In the genomic region with DNA sequence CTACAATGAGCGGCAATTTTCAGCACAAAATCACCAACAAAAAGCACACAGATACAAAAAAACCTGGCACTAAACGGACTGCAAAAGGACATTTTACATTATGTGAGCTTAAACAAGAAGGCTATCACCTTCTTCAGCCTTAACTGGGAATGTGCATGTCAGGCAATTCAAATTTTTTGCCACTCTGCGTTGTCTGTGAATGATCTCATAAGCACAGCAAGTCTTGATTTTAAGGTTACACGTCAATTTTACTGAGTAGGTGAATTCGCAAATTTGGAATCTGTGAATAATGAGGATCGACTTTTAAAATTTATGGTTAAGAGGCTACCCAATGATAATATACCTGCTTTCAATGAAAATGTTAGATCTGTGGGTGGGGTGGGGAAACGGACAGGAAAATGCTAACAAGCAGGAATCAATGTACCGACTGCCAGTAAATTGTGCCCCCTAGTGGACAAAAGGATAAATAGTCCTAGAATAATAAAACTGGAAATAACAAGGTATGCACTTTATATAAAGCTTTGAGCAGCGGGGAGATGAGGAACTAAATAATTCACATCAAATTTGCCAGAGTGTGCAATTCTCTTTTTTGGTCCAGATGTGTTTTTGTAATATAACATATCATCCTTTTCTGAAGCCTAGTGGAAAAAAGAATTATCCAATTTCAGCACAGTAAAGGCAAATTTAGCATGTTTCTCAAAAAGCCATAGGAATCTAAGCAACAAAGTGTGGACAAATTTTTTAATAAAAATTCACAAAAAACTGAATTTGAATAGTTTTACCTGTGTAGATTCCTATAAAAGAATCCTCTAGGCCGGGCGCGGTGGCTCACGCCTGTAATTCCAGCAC, we compare ENCODE assay signal across 8 cellular contexts. TPM values are rescaled to one million over a fixed set of nuclear protein-coding genes. Genes with fewer than 3 reads are reported as not detected.
A peak's percentile ranks its signal among the peaks of the same experiment; 100 is the strongest.
DNase-seq lines count a peak whose midpoint lies in the region; ATAC-seq and TF ChIP-seq lines count a peak whose summit lies in the region.

No MANE protein-coding gene starts in this region.

- ATAC-seq in GM18867 (IDR thresholded peaks at IDR 0.05; ENCODE audit: unreplicated experiment) (peak; percentile 57), GM21367 (IDR thresholded peaks at IDR 0.05; ENCODE audit: unreplicated experiment) (no peak)
- ATAC-seq in naive thymus-derived CD4-positive, alpha-beta T cell = peak; percentile 48

- POLR2A ChIA-PET in naive thymus-derived CD4-positive, alpha-beta T cell (lab: Charles Lee) = no interaction called here

- peaks cover 0 to 10% (median 5%) of the 10 kb centered on the region in 5 donors for H3K27me3 Mint-ChIP-seq in naive thymus-derived CD4-positive, alpha-beta T cell

- H3K27me3 ChIP-seq in naive thymus-derived CD4-positive, alpha-beta T cell (ENCODE audit: control insufficient read depth in 2 of 2, insufficient read depth in 2 of 2, low read length in 2 of 2) = no peaks in the 10 kb centered on the region

- no peak overlapping the region for H3K27ac ChIP-seq in C4-2B
- H3K27ac ChIP-seq in naive thymus-derived CD4-positive, alpha-beta T cell (ENCODE audit: low read depth, low read length) = no peak overlapping the region

- peak overlapping the region in 2 of 10 donors; percentile 6 to 8 for H3K4me3 Mint-ChIP-seq in naive thymus-derived CD4-positive, alpha-beta T cell

- H3K4me1 Mint-ChIP-seq in naive thymus-derived CD4-positive, alpha-beta T cell = peaks cover 0 to 5% (median 4%) of the 10 kb centered on the region in 7 donors

- no peaks in the 10 kb centered on the region for H3K36me3 Mint-ChIP-seq in naive thymus-derived CD4-positive, alpha-beta T cell

- no peaks in the 10 kb centered on the region for H3K36me3 ChIP-seq in naive thymus-derived CD4-positive, alpha-beta T cell (ENCODE audit: control insufficient read depth in 2 of 3, insufficient read depth in 3 of 3, low read length in 3 of 3)

- TF ChIP-seq CTCF in C4-2B (conservative IDR thresholded peaks at IDR 0.05) = peak; percentile 86
- peak; percentile 64 for TF ChIP-seq CTCF in LNCaP clone FGC (IDR thresholded peaks at IDR 0.05; ENCODE audit: control insufficient read depth, extremely low read depth, insufficient read depth)

- peak; percentile 40 for DNase-seq in LNCaP clone FGC (ENCODE audit: low read depth)
- DNase-seq in RPMI8226 = peak; percentile 59
- DNase-seq in epidermal melanocyte (ENCODE audit: insufficient read length, low spot score) = peak; percentile 23
- DNase-seq in naive thymus-derived CD4-positive, alpha-beta T cell = peak in 6 of 9 donors; percentile 27 to 51 (median 45)
- DNase-seq in UCSD-AML1 (lab: John Stamatoyannopoulos, UW; ENCODE audit: unreplicated experiment) = no peak

- CTCF ChIA-PET in naive thymus-derived CD4-positive, alpha-beta T cell (lab: Charles Lee) = interaction anchor here (1.0 to 2.0 kb wide), 3 partner anchors 13 to 530 kb away, joined by 3 to 5 read pairs (median 4); no protein-coding TSS in a partner anchor

- H3K9me3 Mint-ChIP-seq in naive thymus-derived CD4-positive, alpha-beta T cell = peaks cover 0 to 2% (median 0%) of the 10 kb centered on the region in 11 donors

- no peak overlapping the region for H3K4me3 ChIP-seq in LNCaP clone FGC (ENCODE audit: low read depth, low read length)
- no peak overlapping the region for H3K4me3 ChIP-seq in naive thymus-derived CD4-positive, alpha-beta T cell (ENCODE audit: low read length)

- no peaks in the 10 kb centered on the region for H3K9me3 ChIP-seq in naive thymus-derived CD4-positive, alpha-beta T cell (ENCODE audit: control insufficient read depth in 2 of 3, low read length in 3 of 3)

- no peaks in the 10 kb centered on the region for H3K4me1 ChIP-seq in naive thymus-derived CD4-positive, alpha-beta T cell (ENCODE audit: control insufficient read depth in 2 of 2, insufficient read depth in 2 of 2, low read length in 2 of 2)

- intact Hi-C loops in naive thymus-derived CD4-positive, alpha-beta T cell (cut with micrococcal nuclease) = loop anchor here (1.0 to 5.0 kb wide), 4 partner anchors 242 to 532 kb away; no protein-coding TSS in a partner anchor

- no peak overlapping the region for H3K27ac Mint-ChIP-seq in naive thymus-derived CD4-positive, alpha-beta T cell

RNA-seq across cellular contexts. Expression of a gene that starts 20.5 kb away (rescaled TPM):
- not detected for total RNA-seq in naive thymus-derived CD4-positive, alpha-beta T cell
- not detected for polyA plus RNA-seq in naive thymus-derived CD4-positive, alpha-beta T cell
